1 cellular context compared by ENCODE assay signal in genomic region chr12:42144424-42145196, GRCh38.
TF ChIP-seq lines count a peak whose summit lies in the region.

Gene GXYLT1 (minus strand): TSS chr12:42144874. CDS start chr12:42144646, 228 bp downstream.

TF ChIP-seq in GM12878, 131 proteins besides CTCF, POLR2A, EP300 and RAD21 (continued from another document and continues in another):
- TF ChIP-seq ELK1 (IDR thresholded peaks at IDR 0.05; ENCODE audit: low read depth, low read length) (peak; percentile 74), ZNF687 (IDR thresholded peaks at IDR 0.05) (peak; percentile 94), TAF1 (IDR thresholded peaks at IDR 0.05; ENCODE audit: borderline replicate concordance, low read depth, low read length) (peak; percentile 55; the same call in 1 of the 2 replicates), TCF3 (IDR thresholded peaks at IDR 0.05; ENCODE audit: borderline replicate concordance, insufficient read depth, low read depth, low read length) (0 out of 2 replicates have a peak, but pooled peaks have one; percentile 29), PAX8 (IDR thresholded peaks at IDR 0.05) (no peak), ZNF217 (IDR thresholded peaks at IDR 0.05) (peak; percentile 72; the same call in 1 of the 2 replicates), NR2C1 (IDR thresholded peaks at IDR 0.05) (peak; percentile 78), BHLHE40 (IDR thresholded peaks at IDR 0.05; ENCODE audit: borderline replicate concordance in 1 of 2, low read depth in 2 of 2, low read length in 1 of 2) (peak; percentile 42 to 75; a peak in 3 of 4 replicates), MTA2 (IDR thresholded peaks at IDR 0.05; ENCODE audit: low read depth) (no peak), SMARCA5 (IDR thresholded peaks at IDR 0.05) (no peak), RAD51 (IDR thresholded peaks at IDR 0.05) (no peak), CUX1 (IDR thresholded peaks at IDR 0.05; ENCODE audit: insufficient replicate concordance, low read depth, low read length) (no peak), RCOR1 (conservative IDR thresholded peaks at IDR 0.05; ENCODE audit: low read depth, low read length) (0 out of 2 replicates have a peak, but pooled peaks have one; percentile 55), RUNX3 (IDR thresholded peaks at IDR 0.05; ENCODE audit: low read length) (peak; percentile 10), SIN3A (IDR thresholded peaks at IDR 0.05; ENCODE audit: low read depth, low read length) (peak; percentile 31; the same call in 1 of the 2 replicates), BCL11A (IDR thresholded peaks at IDR 0.05; ENCODE audit: low read depth, low read length) (0 out of 2 replicates have a peak, but pooled peaks have one; percentile 10), FOXK2 (IDR thresholded peaks at IDR 0.05) (no peak), GATAD2B (conservative IDR thresholded peaks at IDR 0.05; ENCODE audit: low read depth) (peak; percentile 99), MXI1 (IDR thresholded peaks at IDR 0.05; ENCODE audit: low read depth, low read length) (peak; percentile 51; the same call in 1 of the 2 replicates), NKRF (conservative IDR thresholded peaks at IDR 0.05) (peak; percentile 83), IKZF1 (conservative IDR thresholded peaks at IDR 0.05) (peak; percentile 97), POU2F2 (IDR thresholded peaks at IDR 0.05; ENCODE audit: borderline replicate concordance, low read depth, low read length) (0 out of 3 replicates have a peak, but pooled peaks have one; percentile 56), CREB1 (IDR thresholded peaks at IDR 0.05; ENCODE audit: low read depth) (peak; percentile 69; the same call in 1 of the 2 replicates), NBN (IDR thresholded peaks at IDR 0.05) (peak; percentile 74)
- TF ChIP-seq, protein P1, sequence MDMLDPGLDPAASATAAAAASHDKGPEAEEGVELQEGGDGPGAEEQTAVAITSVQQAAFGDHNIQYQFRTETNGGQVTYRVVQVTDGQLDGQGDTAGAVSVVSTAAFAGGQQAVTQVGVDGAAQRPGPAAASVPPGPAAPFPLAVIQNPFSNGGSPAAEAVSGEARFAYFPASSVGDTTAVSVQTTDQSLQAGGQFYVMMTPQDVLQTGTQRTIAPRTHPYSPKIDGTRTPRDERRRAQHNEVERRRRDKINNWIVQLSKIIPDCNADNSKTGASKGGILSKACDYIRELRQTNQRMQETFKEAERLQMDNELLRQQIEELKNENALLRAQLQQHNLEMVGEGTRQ (IDR thresholded peaks at IDR 0.05; ENCODE audit: borderline replicate concordance, low read depth, low read length): no peak
- TF ChIP-seq, protein P2, sequence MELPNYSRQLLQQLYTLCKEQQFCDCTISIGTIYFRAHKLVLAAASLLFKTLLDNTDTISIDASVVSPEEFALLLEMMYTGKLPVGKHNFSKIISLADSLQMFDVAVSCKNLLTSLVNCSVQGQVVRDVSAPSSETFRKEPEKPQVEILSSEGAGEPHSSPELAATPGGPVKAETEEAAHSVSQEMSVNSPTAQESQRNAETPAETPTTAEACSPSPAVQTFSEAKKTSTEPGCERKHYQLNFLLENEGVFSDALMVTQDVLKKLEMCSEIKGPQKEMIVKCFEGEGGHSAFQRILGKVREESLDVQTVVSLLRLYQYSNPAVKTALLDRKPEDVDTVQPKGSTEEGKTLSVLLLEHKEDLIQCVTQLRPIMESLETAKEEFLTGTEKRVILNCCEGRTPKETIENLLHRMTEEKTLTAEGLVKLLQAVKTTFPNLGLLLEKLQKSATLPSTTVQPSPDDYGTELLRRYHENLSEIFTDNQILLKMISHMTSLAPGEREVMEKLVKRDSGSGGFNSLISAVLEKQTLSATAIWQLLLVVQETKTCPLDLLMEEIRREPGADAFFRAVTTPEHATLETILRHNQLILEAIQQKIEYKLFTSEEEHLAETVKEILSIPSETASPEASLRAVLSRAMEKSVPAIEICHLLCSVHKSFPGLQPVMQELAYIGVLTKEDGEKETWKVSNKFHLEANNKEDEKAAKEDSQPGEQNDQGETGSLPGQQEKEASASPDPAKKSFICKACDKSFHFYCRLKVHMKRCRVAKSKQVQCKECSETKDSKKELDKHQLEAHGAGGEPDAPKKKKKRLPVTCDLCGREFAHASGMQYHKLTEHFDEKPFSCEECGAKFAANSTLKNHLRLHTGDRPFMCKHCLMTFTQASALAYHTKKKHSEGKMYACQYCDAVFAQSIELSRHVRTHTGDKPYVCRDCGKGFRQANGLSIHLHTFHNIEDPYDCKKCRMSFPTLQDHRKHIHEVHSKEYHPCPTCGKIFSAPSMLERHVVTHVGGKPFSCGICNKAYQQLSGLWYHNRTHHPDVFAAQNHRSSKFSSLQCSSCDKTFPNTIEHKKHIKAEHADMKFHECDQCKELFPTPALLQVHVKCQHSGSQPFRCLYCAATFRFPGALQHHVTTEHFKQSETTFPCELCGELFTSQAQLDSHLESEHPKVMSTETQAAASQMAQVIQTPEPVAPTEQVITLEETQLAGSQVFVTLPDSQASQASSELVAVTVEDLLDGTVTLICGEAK (IDR thresholded peaks at IDR 0.05; ENCODE audit: borderline replicate concordance): no peak
- TF ChIP-seq, protein P3, sequence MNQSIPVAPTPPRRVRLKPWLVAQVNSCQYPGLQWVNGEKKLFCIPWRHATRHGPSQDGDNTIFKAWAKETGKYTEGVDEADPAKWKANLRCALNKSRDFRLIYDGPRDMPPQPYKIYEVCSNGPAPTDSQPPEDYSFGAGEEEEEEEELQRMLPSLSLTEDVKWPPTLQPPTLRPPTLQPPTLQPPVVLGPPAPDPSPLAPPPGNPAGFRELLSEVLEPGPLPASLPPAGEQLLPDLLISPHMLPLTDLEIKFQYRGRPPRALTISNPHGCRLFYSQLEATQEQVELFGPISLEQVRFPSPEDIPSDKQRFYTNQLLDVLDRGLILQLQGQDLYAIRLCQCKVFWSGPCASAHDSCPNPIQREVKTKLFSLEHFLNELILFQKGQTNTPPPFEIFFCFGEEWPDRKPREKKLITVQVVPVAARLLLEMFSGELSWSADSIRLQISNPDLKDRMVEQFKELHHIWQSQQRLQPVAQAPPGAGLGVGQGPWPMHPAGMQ (IDR thresholded peaks at IDR 0.05; ENCODE audit: borderline replicate concordance): no peak
- TF ChIP-seq, protein P4, sequence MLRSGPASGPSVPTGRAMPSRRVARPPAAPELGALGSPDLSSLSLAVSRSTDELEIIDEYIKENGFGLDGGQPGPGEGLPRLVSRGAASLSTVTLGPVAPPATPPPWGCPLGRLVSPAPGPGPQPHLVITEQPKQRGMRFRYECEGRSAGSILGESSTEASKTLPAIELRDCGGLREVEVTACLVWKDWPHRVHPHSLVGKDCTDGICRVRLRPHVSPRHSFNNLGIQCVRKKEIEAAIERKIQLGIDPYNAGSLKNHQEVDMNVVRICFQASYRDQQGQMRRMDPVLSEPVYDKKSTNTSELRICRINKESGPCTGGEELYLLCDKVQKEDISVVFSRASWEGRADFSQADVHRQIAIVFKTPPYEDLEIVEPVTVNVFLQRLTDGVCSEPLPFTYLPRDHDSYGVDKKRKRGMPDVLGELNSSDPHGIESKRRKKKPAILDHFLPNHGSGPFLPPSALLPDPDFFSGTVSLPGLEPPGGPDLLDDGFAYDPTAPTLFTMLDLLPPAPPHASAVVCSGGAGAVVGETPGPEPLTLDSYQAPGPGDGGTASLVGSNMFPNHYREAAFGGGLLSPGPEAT (IDR thresholded peaks at IDR 0.05; ENCODE audit: low read depth): peak; percentile 64; the same call in 1 of the 2 replicates
- TF ChIP-seq, protein P5, sequence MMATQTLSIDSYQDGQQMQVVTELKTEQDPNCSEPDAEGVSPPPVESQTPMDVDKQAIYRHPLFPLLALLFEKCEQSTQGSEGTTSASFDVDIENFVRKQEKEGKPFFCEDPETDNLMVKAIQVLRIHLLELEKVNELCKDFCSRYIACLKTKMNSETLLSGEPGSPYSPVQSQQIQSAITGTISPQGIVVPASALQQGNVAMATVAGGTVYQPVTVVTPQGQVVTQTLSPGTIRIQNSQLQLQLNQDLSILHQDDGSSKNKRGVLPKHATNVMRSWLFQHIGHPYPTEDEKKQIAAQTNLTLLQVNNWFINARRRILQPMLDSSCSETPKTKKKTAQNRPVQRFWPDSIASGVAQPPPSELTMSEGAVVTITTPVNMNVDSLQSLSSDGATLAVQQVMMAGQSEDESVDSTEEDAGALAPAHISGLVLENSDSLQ (IDR thresholded peaks at IDR 0.05): peak; percentile 58
- TF ChIP-seq, protein P6, sequence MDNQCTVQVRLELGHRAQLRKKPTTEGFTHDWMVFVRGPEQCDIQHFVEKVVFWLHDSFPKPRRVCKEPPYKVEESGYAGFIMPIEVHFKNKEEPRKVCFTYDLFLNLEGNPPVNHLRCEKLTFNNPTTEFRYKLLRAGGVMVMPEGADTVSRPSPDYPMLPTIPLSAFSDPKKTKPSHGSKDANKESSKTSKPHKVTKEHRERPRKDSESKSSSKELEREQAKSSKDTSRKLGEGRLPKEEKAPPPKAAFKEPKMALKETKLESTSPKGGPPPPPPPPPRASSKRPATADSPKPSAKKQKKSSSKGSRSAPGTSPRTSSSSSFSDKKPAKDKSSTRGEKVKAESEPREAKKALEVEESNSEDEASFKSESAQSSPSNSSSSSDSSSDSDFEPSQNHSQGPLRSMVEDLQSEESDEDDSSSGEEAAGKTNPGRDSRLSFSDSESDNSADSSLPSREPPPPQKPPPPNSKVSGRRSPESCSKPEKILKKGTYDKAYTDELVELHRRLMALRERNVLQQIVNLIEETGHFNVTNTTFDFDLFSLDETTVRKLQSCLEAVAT (IDR thresholded peaks at IDR 0.05): no peak
